15 cellular contexts compared by ENCODE assay signal in the genomic region with DNA sequence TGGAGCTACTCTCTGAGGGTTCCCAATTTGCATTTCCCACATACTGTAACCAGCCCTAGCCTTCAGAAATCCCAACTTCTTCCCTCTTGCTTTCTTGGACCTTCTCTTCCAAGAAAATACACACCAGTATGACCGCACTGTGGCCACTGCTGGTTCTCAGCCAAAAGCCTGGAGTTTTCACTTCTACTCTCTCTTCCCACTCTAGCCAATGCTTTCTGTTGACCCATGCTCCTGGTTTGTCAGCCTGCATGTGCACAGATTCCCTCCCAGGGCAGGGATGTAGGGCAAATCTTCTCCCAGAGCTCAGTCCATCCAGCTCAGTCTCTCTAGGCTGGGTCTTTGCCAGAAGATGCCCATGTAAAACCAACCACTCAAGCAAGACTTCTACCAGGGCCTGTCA. TPM values are rescaled to one million over a fixed set of nuclear protein-coding genes. Genes with fewer than 3 reads are reported as not detected.
DNase-seq lines count a peak whose midpoint lies in the region; ATAC-seq and TF ChIP-seq lines count a peak whose summit lies in the region.
"Had no signal": no experiment of that assay in that cellular context is flagged by ENCODE, and none has a peak within 500 bp of the region (broad histone marks: within the 10 kb centered on the region; RNA-seq: fewer than 3 reads in every experiment).

No MANE protein-coding gene starts in this region.

- 62% methylated on average over 1 of the region's 1 CpG; no CpG with 5 or more reads in 1 of the 2 donors for WGBS in transverse colon (ENCODE audit: low coverage in 1 of 2), 2 donors

- H3K36me3 ChIP-seq in lower lobe of right lung: no peaks in the 10 kb centered on the region
- no peaks in the 10 kb centered on the region for H3K36me3 ChIP-seq in transverse colon

- peaks cover 14% of the 10 kb centered on the region for H3K4me1 ChIP-seq in lower lobe of right lung
- no peaks in the 10 kb centered on the region for H3K4me1 ChIP-seq in transverse colon

- no peak for TF ChIP-seq EP300 in transverse colon (IDR thresholded peaks at IDR 0.05; ENCODE audit: low read depth)

- DNase-seq in activated naive CD4-positive, alpha-beta T cell treated with anti-CD3 and anti-CD28 coated beads, Interleukin-2, amount 10 ng/mL, durations not matched to agents 7 days and 5 days: no peak
- no peak for DNase-seq in activated naive CD4-positive, alpha-beta T cell (lab: John Stamatoyannopoulos, UW)
- no peak for DNase-seq in activated CD4-positive, alpha-beta memory T cell treated with anti-CD3 and anti-CD28 coated beads for 36 hours
- DNase-seq in lower lobe of right lung (no peak), transverse colon (no peak), NCI-H226 (no peak), NCI-H82 (lab: John Stamatoyannopoulos, UW) (no peak)
- DNase-seq: activated gamma-delta T cell treated with Interleukin-2 at 50 U/mL for 16 hours, immature natural killer cell, NCI-H1048, Right ventricle myocardium superior had no signal

- H3K27ac ChIP-seq in lower lobe of right lung (peak overlapping the region; percentile 47), transverse colon (peak overlapping the region; percentile 32 to 71 (median 51))
- H3K27ac ChIP-seq: VCaP had no signal

- H3K4me3 ChIP-seq in lower lobe of right lung (peak overlapping the region; percentile 34), transverse colon (peak overlapping the region in 2 of 4 donors; percentile 5 to 34)

- H3K27me3 ChIP-seq in lower lobe of right lung (ENCODE audit: low read depth): no peaks in the 10 kb centered on the region
- no peaks in the 10 kb centered on the region for H3K27me3 ChIP-seq in transverse colon

- in situ Hi-C loops in transverse colon (cut with MboI; ENCODE audit: low pct_ligation_motif_present in 1 of 4, low pct_unique_long_range_greater_than_20kb in 1 of 4, low sequenced_read_pairs in 3 of 4): no loop called here

- H3K27me3 Mint-ChIP-seq in activated naive CD4-positive, alpha-beta T cell treated with anti-CD3 and anti-CD28 coated beads, Interleukin-2, amount 10 ng/mL, durations not matched to agents 7 days and 5 days: no peaks in the 10 kb centered on the region
- no peaks in the 10 kb centered on the region for H3K27me3 Mint-ChIP-seq in activated CD4-positive, alpha-beta memory T cell treated with anti-CD3 and anti-CD28 coated beads for 36 hours

- peak in 1 of 2 donors; percentile 19 for ATAC-seq in lower lobe of right lung
- no peak for ATAC-seq in GM18517 (IDR thresholded peaks at IDR 0.05; ENCODE audit: unreplicated experiment)

- peak overlapping the region; percentile 89 for H3K4me3 Mint-ChIP-seq in activated naive CD4-positive, alpha-beta T cell treated with anti-CD3 and anti-CD28 coated beads, Interleukin-2, amount 10 ng/mL, durations not matched to agents 7 days and 5 days
- peak overlapping the region; percentile 96 for H3K4me3 Mint-ChIP-seq in activated CD4-positive, alpha-beta memory T cell treated with anti-CD3 and anti-CD28 coated beads for 36 hours
- H3K4me3 Mint-ChIP-seq: immature natural killer cell had no signal

- no peaks in the 10 kb centered on the region for H3K9me3 ChIP-seq in lower lobe of right lung
- no peaks in the 10 kb centered on the region for H3K9me3 ChIP-seq in transverse colon

- H3K9me3 Mint-ChIP-seq in activated naive CD4-positive, alpha-beta T cell treated with anti-CD3 and anti-CD28 coated beads, Interleukin-2, amount 10 ng/mL, durations not matched to agents 7 days and 5 days: peaks cover 4% of the 10 kb centered on the region
- no peaks in the 10 kb centered on the region for H3K9me3 Mint-ChIP-seq in activated CD4-positive, alpha-beta memory T cell treated with anti-CD3 and anti-CD28 coated beads for 36 hours
- H3K9me3 Mint-ChIP-seq: immature natural killer cell had no signal

- POLR2A ChIA-PET in activated CD4-positive, alpha-beta memory T cell treated with anti-CD3 and anti-CD28 coated beads for 36 hours (lab: Charles Lee): interaction anchor here (0.6 to 10.7 kb wide), 16 partner anchors 8 to 400 kb away, joined by 3 to 288 read pairs (median 4); partner anchors contain the start of genes CD48 and USF1

- CTCF ChIA-PET in activated naive CD4-positive, alpha-beta T cell treated with anti-CD3 and anti-CD28 coated beads, Interleukin-2, amount 10 ng/mL, durations not matched to agents 7 days and 5 days (lab: Charles Lee): interaction anchor here (0.9 to 4.2 kb wide), 14 partner anchors 10 to 217 kb away, joined by 3 to 40 read pairs (median 5); no protein-coding TSS in a partner anchor
- CTCF ChIA-PET in activated CD4-positive, alpha-beta memory T cell treated with anti-CD3 and anti-CD28 coated beads for 36 hours (lab: Charles Lee): interaction anchor here (0.9 to 4.7 kb wide), 10 partner anchors 16 to 102 kb away, joined by 3 to 58 read pairs (median 6); no protein-coding TSS in a partner anchor

- intact Hi-C loops in activated CD4-positive, alpha-beta memory T cell treated with anti-CD3 and anti-CD28 coated beads for 36 hours (cut with micrococcal nuclease): loop anchor here (10.0 kb wide), 1 partner anchor 721 kb away; the partner anchor contains the start of gene TAGLN2
- intact Hi-C loops in lower lobe of right lung (cut with DNase I) (no loop called here), transverse colon (cut with DNase I; ENCODE audit: low total_unique reads) (no loop called here)

- peak overlapping the region; percentile 92 for H3K27ac Mint-ChIP-seq in activated naive CD4-positive, alpha-beta T cell treated with anti-CD3 and anti-CD28 coated beads, Interleukin-2, amount 10 ng/mL, durations not matched to agents 7 days and 5 days
- H3K27ac Mint-ChIP-seq in activated CD4-positive, alpha-beta memory T cell treated with anti-CD3 and anti-CD28 coated beads for 36 hours: peak overlapping the region; percentile 98
- H3K27ac Mint-ChIP-seq: immature natural killer cell had no signal

- H3K4me1 Mint-ChIP-seq in activated naive CD4-positive, alpha-beta T cell treated with anti-CD3 and anti-CD28 coated beads, Interleukin-2, amount 10 ng/mL, durations not matched to agents 7 days and 5 days: peaks cover 68% of the 10 kb centered on the region
- peaks cover 41% of the 10 kb centered on the region for H3K4me1 Mint-ChIP-seq in activated CD4-positive, alpha-beta memory T cell treated with anti-CD3 and anti-CD28 coated beads for 36 hours (ENCODE audit: low read depth)

- peaks cover 45% of the 10 kb centered on the region for H3K36me3 Mint-ChIP-seq in activated naive CD4-positive, alpha-beta T cell treated with anti-CD3 and anti-CD28 coated beads, Interleukin-2, amount 10 ng/mL, durations not matched to agents 7 days and 5 days
- H3K36me3 Mint-ChIP-seq in activated CD4-positive, alpha-beta memory T cell treated with anti-CD3 and anti-CD28 coated beads for 36 hours: peaks cover 60% of the 10 kb centered on the region
- H3K36me3 Mint-ChIP-seq: immature natural killer cell had no signal

- TF ChIP-seq CTCF in lower lobe of right lung (IDR thresholded peaks at IDR 0.05) (no peak), transverse colon (IDR thresholded peaks at IDR 0.05) (no peak)

- no peak for TF ChIP-seq POLR2A in transverse colon (IDR thresholded peaks at IDR 0.05)

RNA-seq across cellular contexts. Expression of gene SLAMF1, which starts 0.7 kb away (rescaled TPM):
- total RNA-seq in activated CD4-positive, alpha-beta memory T cell treated with anti-CD3 and anti-CD28 coated beads for 36 hours: 100 to 1,000 TPM; 166 TPM
- total RNA-seq in lower lobe of right lung (1.4 TPM), transverse colon (1 to 10 TPM in 3 of 4 donors, not detected in 1; 1.1 to 3.3 (median 3.2) TPM)
- total RNA-seq: fibroblast of villous mesenchyme, NCI-H460 had no signal

Comparison
In these comparisons a context has a peak if more than half of its experiments do, and no peak if none do; other contexts are left out.
1. RNA of gene SLAMF1, which starts 0.7 kb away (total RNA-seq): 166 TPM in activated CD4-positive, alpha-beta memory T cell treated with anti-CD3 and anti-CD28 coated beads for 36 hours; 1.1 to 3.3 TPM in transverse colon and 1.4 TPM in lower lobe of right lung (single experiment); every median in the first group is over 10 times any median in the second.